8 cellular contexts compared by ENCODE assay signal in the genomic region with DNA sequence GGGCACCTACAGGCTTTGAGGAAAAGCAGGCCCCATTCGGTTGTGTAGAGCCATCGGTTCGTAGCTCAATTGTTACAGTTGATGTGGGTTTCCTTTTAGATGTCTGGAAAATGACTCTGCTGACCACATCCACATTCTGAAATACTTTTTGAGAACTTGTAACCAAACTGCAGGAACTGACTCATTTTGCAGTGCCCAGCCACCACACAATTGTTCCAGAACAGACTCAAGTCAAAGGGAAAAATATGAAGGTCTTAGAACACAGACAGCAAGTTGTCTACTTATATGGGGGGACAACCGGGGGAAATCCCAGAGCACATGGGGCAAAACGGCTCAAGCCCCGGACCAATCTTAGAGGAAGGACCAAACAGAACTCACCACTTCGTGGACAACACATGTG.
DNase-seq lines count a peak whose midpoint lies in the region; ATAC-seq, FAIRE-seq and TF ChIP-seq lines count a peak whose summit lies in the region.

No MANE protein-coding gene starts in this region.

- H3K4me3 Mint-ChIP-seq in activated B cell treated with CpG ODN at 0.5 μM for 24 hours (peak overlapping the region; percentile 85), endodermal cell (no peak overlapping the region)

- no peak overlapping the region for H3K4me2 ChIP-seq in A549

- TF ChIP-seq POLR2A in A549 (IDR thresholded peaks at IDR 0.05; ENCODE audit: low read length) (no peak), stomach (IDR thresholded peaks at IDR 0.05) (no peak)

- intact Hi-C loops in activated B cell treated with CpG ODN at 0.5 μM for 24 hours (cut with micrococcal nuclease): loop anchor here (1.0 to 10.0 kb wide), 5 partner anchors 9 to 1206 kb away; no protein-coding TSS in a partner anchor
- intact Hi-C loops in stomach (cut with DNase I; ENCODE audit: low total_unique reads): no loop called here

- H3K9ac ChIP-seq in endodermal cell (ENCODE audit: extremely low read depth, low read length, poor library complexity, severe bottlenecking): no peak overlapping the region

- peak; percentile 36 for FAIRE-seq in A549 (lab: Jason Lieb, UNC)

- H3K36me3 Mint-ChIP-seq in activated B cell treated with CpG ODN at 0.5 μM for 24 hours (ENCODE audit: low read depth) (peaks cover 19% of the 10 kb centered on the region), endodermal cell (ENCODE audit: low read depth) (peaks cover 5% of the 10 kb centered on the region)

- TF ChIP-seq EP300 in A549 (IDR thresholded peaks at IDR 0.05): no peak
- no peak for TF ChIP-seq EP300 in stomach (IDR thresholded peaks at IDR 0.05)

- H3K9me3 Mint-ChIP-seq in activated B cell treated with CpG ODN at 0.5 μM for 24 hours: no peaks in the 10 kb centered on the region
- H3K9me3 Mint-ChIP-seq in endodermal cell: peaks cover 20% of the 10 kb centered on the region

- POLR2A ChIA-PET in A549 (lab: Yijun Ruan, JAX): interaction anchor here (1.0 kb wide), 1 partner anchor 243 kb away, joined by 3 read pairs; no protein-coding TSS in a partner anchor
- POLR2A ChIA-PET in activated B cell treated with CpG ODN at 0.5 μM for 24 hours (lab: Charles Lee): interaction anchor here (0.6 to 3.8 kb wide), 4 partner anchors 9 to 1800 kb away, joined by 3 to 85 read pairs (median 4); no protein-coding TSS in a partner anchor

- H3K27ac Mint-ChIP-seq in activated B cell treated with CpG ODN at 0.5 μM for 24 hours (peak overlapping the region; percentile 97), endodermal cell (no peak overlapping the region)

- H3K27me3 Mint-ChIP-seq in activated B cell treated with CpG ODN at 0.5 μM for 24 hours (no peaks in the 10 kb centered on the region), endodermal cell (ENCODE audit: insufficient read depth) (no peaks in the 10 kb centered on the region)

- H3K27ac ChIP-seq in A549: peak overlapping the region; percentile 5 to 64; a peak in 4 of 6 replicates
- H3K27ac ChIP-seq in stomach: peak overlapping the region in 4 of 5 donors; percentile 37 to 75 (median 58)
- no peak overlapping the region for H3K27ac ChIP-seq in endodermal cell (ENCODE audit: low read depth, low read length)

- H3K4me3 ChIP-seq in A549 (no peak overlapping the region), stomach (no peak overlapping the region), endodermal cell (ENCODE audit: low read length) (no peak overlapping the region)

- WGBS in A549 (ENCODE audit: missing lambda C conversion rate): 60% methylated on average over 7 of the region's 7 CpGs
- WGBS in stomach, 5 donors: 65 to 79% (median 74%) methylated on average over 6 to 7 of the region's 7 CpGs
- 91% methylated on average over 6 of the region's 7 CpGs; no CpG with 5 or more reads in 1 of the 2 experiments for WGBS in endodermal cell (ENCODE audit: insufficient coverage in 1 of 2, insufficient read length in 1 of 2), 2 experiments

- no peaks in the 10 kb centered on the region for H3K9me3 ChIP-seq in A549
- no peaks in the 10 kb centered on the region for H3K9me3 ChIP-seq in stomach
- H3K9me3 ChIP-seq in endodermal cell (ENCODE audit: control insufficient read depth, low read length): no peaks in the 10 kb centered on the region

- CTCF ChIA-PET in A549 (lab: Yijun Ruan, JAX): interaction anchor here (1.1 to 2.3 kb wide), 2 partner anchors 243 to 651 kb away, joined by 4 to 7 read pairs; no protein-coding TSS in a partner anchor
- CTCF ChIA-PET in activated B cell treated with CpG ODN at 0.5 μM for 24 hours (lab: Charles Lee): no interaction called here

- H3K36me3 ChIP-seq in stomach (no peaks in the 10 kb centered on the region), endodermal cell (ENCODE audit: control insufficient read depth, insufficient read depth, low read length) (peaks cover 15% of the 10 kb centered on the region)

- TF ChIP-seq RAD21 in A549 (conservative IDR thresholded peaks at IDR 0.05 in 1 of 2, IDR thresholded peaks at IDR 0.05 in 1 of 2): no peak

- no peaks in the 10 kb centered on the region for H3K27me3 ChIP-seq in stomach
- no peaks in the 10 kb centered on the region for H3K27me3 ChIP-seq in endodermal cell (ENCODE audit: control insufficient read depth, insufficient read depth, low read length, poor library complexity, severe bottlenecking)

- no peak for TF ChIP-seq CTCF in A549 (IDR thresholded peaks at IDR 0.05)
- no peak for TF ChIP-seq CTCF in activated B cell treated with CpG ODN at 0.5 μM for 24 hours (IDR thresholded peaks at IDR 0.05)
- TF ChIP-seq CTCF in stomach (IDR thresholded peaks at IDR 0.05): no peak
- no peak for TF ChIP-seq CTCF in endodermal cell (conservative IDR thresholded peaks at IDR 0.05)

- peaks cover 67% of the 10 kb centered on the region for H3K4me1 ChIP-seq in A549
- H3K4me1 ChIP-seq in stomach: peaks cover 0 to 36% (median 5%) of the 10 kb centered on the region in 4 donors
- H3K4me1 ChIP-seq in endodermal cell (ENCODE audit: control insufficient read depth, insufficient read depth, low read length): no peaks in the 10 kb centered on the region

- DNase-seq in A549 (ENCODE audit: low read depth in 1 of 2, low spot score in 1 of 2): no peak
- DNase-seq in activated B cell treated with CpG ODN at 0.5 μM for 24 hours: no peak
- DNase-seq in fibroblast of the conjunctiva (ENCODE audit: low read depth): peak; percentile 54
- no peak for DNase-seq in stomach
- no peak for DNase-seq in NCI-H2029 treated with DMSO at 0.1 percent for 48 hours (lab: John Stamatoyannopoulos, UW)
- DNase-seq in endodermal cell: no peak

- H3K4me1 Mint-ChIP-seq in activated B cell treated with CpG ODN at 0.5 μM for 24 hours (peaks cover 75% of the 10 kb centered on the region), endodermal cell (no peaks in the 10 kb centered on the region)

- ATAC-seq in A549 (peak in 1 of 2 experiments; percentile 6; a peak in 1 of 6 replicates), GM18873 (IDR thresholded peaks at IDR 0.05; ENCODE audit: low FRiP score, unreplicated experiment) (peak; percentile 42), HG03565 (IDR thresholded peaks at IDR 0.05; ENCODE audit: unreplicated experiment) (peak; percentile 28), activated B cell treated with CpG ODN at 0.5 μM for 24 hours (ENCODE audit: low read depth) (peak; percentile 19)

TF ChIP-seq in A549, 52 proteins besides CTCF, POLR2A, EP300 and RAD21 (continues in another document):
- TF ChIP-seq, protein P1, sequence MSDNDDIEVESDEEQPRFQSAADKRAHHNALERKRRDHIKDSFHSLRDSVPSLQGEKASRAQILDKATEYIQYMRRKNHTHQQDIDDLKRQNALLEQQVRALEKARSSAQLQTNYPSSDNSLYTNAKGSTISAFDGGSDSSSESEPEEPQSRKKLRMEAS (IDR thresholded peaks at IDR 0.05): no peak
- no peak for TF ChIP-seq TFCP2L1 (CRISPR knock-in tag; IDR thresholded peaks at IDR 0.05)
- no peak for TF ChIP-seq PHF8 (IDR thresholded peaks at IDR 0.05; ENCODE audit: borderline replicate concordance, low read depth)
- TF ChIP-seq FOXS1 (CRISPR knock-in tag; IDR thresholded peaks at IDR 0.05): no peak
- TF ChIP-seq, protein P2, sequence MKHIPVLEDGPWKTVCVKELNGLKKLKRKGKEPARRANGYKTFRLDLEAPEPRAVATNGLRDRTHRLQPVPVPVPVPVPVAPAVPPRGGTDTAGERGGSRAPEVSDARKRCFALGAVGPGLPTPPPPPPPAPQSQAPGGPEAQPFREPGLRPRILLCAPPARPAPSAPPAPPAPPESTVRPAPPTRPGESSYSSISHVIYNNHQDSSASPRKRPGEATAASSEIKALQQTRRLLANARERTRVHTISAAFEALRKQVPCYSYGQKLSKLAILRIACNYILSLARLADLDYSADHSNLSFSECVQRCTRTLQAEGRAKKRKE (CRISPR knock-in tag; IDR thresholded peaks at IDR 0.05; ENCODE audit: low read depth): no peak
- TF ChIP-seq NPAS2 (CRISPR knock-in tag; IDR thresholded peaks at IDR 0.05; ENCODE audit: borderline replicate concordance): no peak
- no peak for TF ChIP-seq MYC (IDR thresholded peaks at IDR 0.05; ENCODE audit: borderline replicate concordance, low read length)
- no peak for TF ChIP-seq FOSB (CRISPR knock-in tag; IDR thresholded peaks at IDR 0.05)
- no peak for TF ChIP-seq RARB (CRISPR knock-in tag; IDR thresholded peaks at IDR 0.05)
- no peak for TF ChIP-seq NFE2L2 (conservative IDR thresholded peaks at IDR 0.05; ENCODE audit: low read length)
- no peak for TF ChIP-seq RCOR1 (IDR thresholded peaks at IDR 0.05; ENCODE audit: low read depth, low read length)
- TF ChIP-seq, protein P3, sequence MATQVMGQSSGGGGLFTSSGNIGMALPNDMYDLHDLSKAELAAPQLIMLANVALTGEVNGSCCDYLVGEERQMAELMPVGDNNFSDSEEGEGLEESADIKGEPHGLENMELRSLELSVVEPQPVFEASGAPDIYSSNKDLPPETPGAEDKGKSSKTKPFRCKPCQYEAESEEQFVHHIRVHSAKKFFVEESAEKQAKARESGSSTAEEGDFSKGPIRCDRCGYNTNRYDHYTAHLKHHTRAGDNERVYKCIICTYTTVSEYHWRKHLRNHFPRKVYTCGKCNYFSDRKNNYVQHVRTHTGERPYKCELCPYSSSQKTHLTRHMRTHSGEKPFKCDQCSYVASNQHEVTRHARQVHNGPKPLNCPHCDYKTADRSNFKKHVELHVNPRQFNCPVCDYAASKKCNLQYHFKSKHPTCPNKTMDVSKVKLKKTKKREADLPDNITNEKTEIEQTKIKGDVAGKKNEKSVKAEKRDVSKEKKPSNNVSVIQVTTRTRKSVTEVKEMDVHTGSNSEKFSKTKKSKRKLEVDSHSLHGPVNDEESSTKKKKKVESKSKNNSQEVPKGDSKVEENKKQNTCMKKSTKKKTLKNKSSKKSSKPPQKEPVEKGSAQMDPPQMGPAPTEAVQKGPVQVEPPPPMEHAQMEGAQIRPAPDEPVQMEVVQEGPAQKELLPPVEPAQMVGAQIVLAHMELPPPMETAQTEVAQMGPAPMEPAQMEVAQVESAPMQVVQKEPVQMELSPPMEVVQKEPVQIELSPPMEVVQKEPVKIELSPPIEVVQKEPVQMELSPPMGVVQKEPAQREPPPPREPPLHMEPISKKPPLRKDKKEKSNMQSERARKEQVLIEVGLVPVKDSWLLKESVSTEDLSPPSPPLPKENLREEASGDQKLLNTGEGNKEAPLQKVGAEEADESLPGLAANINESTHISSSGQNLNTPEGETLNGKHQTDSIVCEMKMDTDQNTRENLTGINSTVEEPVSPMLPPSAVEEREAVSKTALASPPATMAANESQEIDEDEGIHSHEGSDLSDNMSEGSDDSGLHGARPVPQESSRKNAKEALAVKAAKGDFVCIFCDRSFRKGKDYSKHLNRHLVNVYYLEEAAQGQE (IDR thresholded peaks at IDR 0.05): no peak
- no peak for TF ChIP-seq HOXA7 (CRISPR knock-in tag; IDR thresholded peaks at IDR 0.05)
